Comparison of ENCODE assay signal across 26 cellular contexts in genomic region chr4:1962980-1963379, GRCh38. TPM values are rescaled to one million over a fixed set of nuclear protein-coding genes. Genes with fewer than 3 reads are reported as not detected.
DNase-seq lines count a peak whose midpoint lies in the region; ATAC-seq, FAIRE-seq and TF ChIP-seq lines count a peak whose summit lies in the region.
"Had no signal": no experiment of that assay in that cellular context is flagged by ENCODE, and none has a peak within 500 bp of the region (broad histone marks: within the 10 kb centered on the region; RNA-seq: fewer than 3 reads in every experiment).

No MANE protein-coding gene starts in this region.

- 52% methylated on average over 4 of the region's 4 CpGs for WGBS in K562 (ENCODE audit: insufficient coverage, low coverage, missing lambda C conversion rate)

- H3K79me2 ChIP-seq in GM23338 (replicated peaks; ENCODE audit: insufficient read depth) (no peaks in the 10 kb centered on the region), K562 (ENCODE audit: control insufficient read depth, insufficient read depth, low read length) (peaks cover 14% of the 10 kb centered on the region)

- intact Hi-C loops in activated CD8-positive, alpha-beta T cell treated with anti-CD3 and anti-CD28 coated beads for 36 hours (cut with micrococcal nuclease): no loop called here
- intact Hi-C loops in left ventricle myocardium inferior (cut with micrococcal nuclease) (no loop called here), K562 (cut with micrococcal nuclease) (no loop called here)

- FAIRE-seq in K562 (lab: Jason Lieb, UNC): peak; percentile 56
- FAIRE-seq: A549, G401.6, GM12892, H54 had no signal

- H3K4me2 ChIP-seq in GM23338: no peak overlapping the region
- H3K4me2 ChIP-seq in K562 (ENCODE audit: insufficient read depth, low read length): no peak overlapping the region
- H3K4me2 ChIP-seq: A549; BLaER1 treated with 17β-estradiol and CSF1 and Interleukin-3, amounts not matched to agents 10 nM and 100 nM had no signal

- in situ Hi-C loops in K562 (cut with MboI): no loop called here

- no peak for TF ChIP-seq RAD21 in K562 (CRISPR knock-in tag; conservative IDR thresholded peaks at IDR 0.05 in 1 of 2, IDR thresholded peaks at IDR 0.05 in 1 of 2)

- no peaks in the 10 kb centered on the region for H3K27me3 Mint-ChIP-seq in activated CD8-positive, alpha-beta T cell treated with anti-CD3 and anti-CD28 coated beads, Interleukin-2, amount 10 ng/mL, durations not matched to agents 7 days and 5 days (ENCODE audit: low read depth)
- H3K27me3 Mint-ChIP-seq in activated CD8-positive, alpha-beta T cell treated with anti-CD3 and anti-CD28 coated beads for 36 hours: no peaks in the 10 kb centered on the region
- peaks cover 3% of the 10 kb centered on the region for H3K27me3 Mint-ChIP-seq in GM23338 (ENCODE audit: insufficient read depth, low read depth, poor library complexity)
- H3K27me3 Mint-ChIP-seq: CD4-positive, alpha-beta T cell had no signal

- H2AFZ ChIP-seq in GM23338 (no peak overlapping the region), K562 (ENCODE audit: low read depth, low read length) (no peak overlapping the region)

- BruUV-seq in K562 (replicated peaks; lab: Mats Ljungman, UMichigan): no TSS peak

- no peak for TF ChIP-seq CTCF in activated CD8-positive, alpha-beta T cell treated with anti-CD3 and anti-CD28 coated beads for 36 hours (IDR thresholded peaks at IDR 0.05)
- no peak for TF ChIP-seq CTCF in cardiac muscle cell (IDR thresholded peaks at IDR 0.05; ENCODE audit: low read depth, low read length)
- no peak for TF ChIP-seq CTCF in left ventricle myocardium inferior (IDR thresholded peaks at IDR 0.05; ENCODE audit: borderline replicate concordance)
- TF ChIP-seq CTCF in GM23338 (conservative IDR thresholded peaks at IDR 0.05; ENCODE audit: low read depth in 2 of 2): no peak
- no peak for TF ChIP-seq CTCF in K562 (IDR thresholded peaks at IDR 0.05 in 2 of 3, conservative IDR thresholded peaks at IDR 0.05 in 1 of 3; ENCODE audit: insufficient read depth in 2 of 3, low read depth in 1 of 3, low read length in 3 of 3)

- POLR2A ChIA-PET in activated CD8-positive, alpha-beta T cell treated with anti-CD3 and anti-CD28 coated beads, Interleukin-2, amount 10 ng/mL, durations not matched to agents 7 days and 5 days (lab: Charles Lee): no interaction called here
- POLR2A ChIA-PET in activated CD8-positive, alpha-beta T cell treated with anti-CD3 and anti-CD28 coated beads for 36 hours (lab: Charles Lee): no interaction called here
- POLR2A ChIA-PET in K562 (lab: Yijun Ruan, JAX): interaction anchor here (0.7 to 1.5 kb wide), 3 partner anchors 18 to 33 kb away, joined by 3 to 5 read pairs (median 3); no protein-coding TSS in a partner anchor

- no peak for TF ChIP-seq EP300 in K562 (IDR thresholded peaks at IDR 0.05; ENCODE audit: low read length)

- H3K4me1 ChIP-seq in cardiac muscle cell (ENCODE audit: low read depth) (peaks cover 38% of the 10 kb centered on the region), left ventricle myocardium inferior (peaks cover 32% of the 10 kb centered on the region), GM23338 (ENCODE audit: insufficient read depth) (no peaks in the 10 kb centered on the region), K562 (replicated peaks in 1 of 2; ENCODE audit: control insufficient read depth in 2 of 2, insufficient read depth in 2 of 2, low read length in 2 of 2) (peaks cover 10 to 14% of the 10 kb centered on the region in 2 experiments; a peak in 4 of 5 replicates)
- H3K4me1 ChIP-seq: A549; BE2C; BLaER1 treated with 17β-estradiol and CSF1 and Interleukin-3, amounts not matched to agents 10 nM and 100 nM; HAP-1 had no signal

- H4K20me1 ChIP-seq in GM23338 (replicated peaks; ENCODE audit: insufficient read depth) (peaks cover 11% of the 10 kb centered on the region), K562 (replicated peaks; ENCODE audit: control insufficient read depth, insufficient read depth, low read length) (0 out of 2 replicates have a peak, but pooled peaks cover 4% of the 10 kb centered on the region)

- H3K27ac ChIP-seq in cardiac muscle cell (peak overlapping the region; percentile 78), left ventricle myocardium inferior (replicated peaks) (no peak overlapping the region), GM23338 (ENCODE audit: low read depth) (peak overlapping the region; percentile 69; the same call in 1 of the 2 replicates), K562 (ENCODE audit: extremely low read depth, low read depth, low read length) (0 out of 3 replicates have a peak overlapping the region, but pooled peaks have one; percentile 14)
- H3K27ac ChIP-seq: A549; BLaER1 treated with 17β-estradiol and CSF1 and Interleukin-3, amounts not matched to agents 10 nM and 100 nM had no signal

- DNase-seq in activated CD8-positive, alpha-beta T cell treated with anti-CD3 and anti-CD28 coated beads, Interleukin-2, amount 10 ng/mL, durations not matched to agents 7 days and 5 days: no peak
- DNase-seq in activated CD8-positive, alpha-beta T cell treated with anti-CD3 and anti-CD28 coated beads for 36 hours: no peak
- DNase-seq in cardiac muscle cell (ENCODE audit: low read depth in 1 of 2, low spot score in 1 of 2): peak in 1 of 2 donors; percentile 61
- DNase-seq in left ventricle myocardium inferior: no peak
- DNase-seq in GM23338 (ENCODE audit: low spot score): no peak
- peak in 1 of 4 experiments; percentile 36 for DNase-seq in K562 (ENCODE audit: extremely low read depth in 1 of 4, low spot score in 3 of 4)
- DNase-seq in NCI-H1436 treated with DMSO at 0.1 percent for 48 hours (lab: John Stamatoyannopoulos, UW): no peak
- DNase-seq: 8988T; ACHN; AML-193; BE2C; Calu3; CD4-positive, alpha-beta T cell; COR-L47; DMS53; DND-41; GOT3; HFFc6 had no signal

- H3K27ac Mint-ChIP-seq in activated CD8-positive, alpha-beta T cell treated with anti-CD3 and anti-CD28 coated beads, Interleukin-2, amount 10 ng/mL, durations not matched to agents 7 days and 5 days: peak overlapping the region; percentile 35
- H3K27ac Mint-ChIP-seq in activated CD8-positive, alpha-beta T cell treated with anti-CD3 and anti-CD28 coated beads for 36 hours: no peak overlapping the region
- H3K27ac Mint-ChIP-seq in GM23338: no peak overlapping the region
- H3K27ac Mint-ChIP-seq: CD4-positive, alpha-beta T cell; HFFc6 had no signal

- no peak for TF ChIP-seq POLR2A in K562 (conservative IDR thresholded peaks at IDR 0.05)

- H3K27me3 ChIP-seq in cardiac muscle cell (no peaks in the 10 kb centered on the region), left ventricle myocardium inferior (ENCODE audit: low read depth) (no peaks in the 10 kb centered on the region), GM23338 (ENCODE audit: insufficient read depth) (no peaks in the 10 kb centered on the region), K562 (ENCODE audit: control insufficient read depth in 2 of 2, insufficient read depth in 2 of 2, low read length in 2 of 2) (no peaks in the 10 kb centered on the region)
- H3K27me3 ChIP-seq: BE2C; BLaER1 treated with 17β-estradiol and CSF1 and Interleukin-3, amounts not matched to agents 10 nM and 100 nM had no signal

- no peaks in the 10 kb centered on the region for H3K9me1 ChIP-seq in K562 (ENCODE audit: control insufficient read depth, insufficient read depth, low read length)

- H3K9me2 ChIP-seq in GM23338 (ENCODE audit: insufficient read depth): no peaks in the 10 kb centered on the region

- H3F3A ChIP-seq in GM23338 (replicated peaks; ENCODE audit: low read depth): peaks cover 1% of the 10 kb centered on the region; the same call in 1 of the 2 replicates

- no peak overlapping the region for H3K9ac ChIP-seq in K562 (ENCODE audit: insufficient read depth in 1 of 2, low read depth in 2 of 2, low read length in 2 of 2)
- H3K9ac ChIP-seq: BLaER1 treated with 17β-estradiol and CSF1 and Interleukin-3, amounts not matched to agents 10 nM and 100 nM had no signal

- H3K36me3 Mint-ChIP-seq in activated CD8-positive, alpha-beta T cell treated with anti-CD3 and anti-CD28 coated beads, Interleukin-2, amount 10 ng/mL, durations not matched to agents 7 days and 5 days (ENCODE audit: low read depth): peaks cover 86% of the 10 kb centered on the region
- H3K36me3 Mint-ChIP-seq in activated CD8-positive, alpha-beta T cell treated with anti-CD3 and anti-CD28 coated beads for 36 hours (ENCODE audit: low read depth): peaks cover 81% of the 10 kb centered on the region
- H3K36me3 Mint-ChIP-seq in GM23338 (ENCODE audit: low read depth): peaks cover 58% of the 10 kb centered on the region

- no peaks in the 10 kb centered on the region for H3K4me1 Mint-ChIP-seq in activated CD8-positive, alpha-beta T cell treated with anti-CD3 and anti-CD28 coated beads, Interleukin-2, amount 10 ng/mL, durations not matched to agents 7 days and 5 days (ENCODE audit: low read depth)
- peaks cover 10% of the 10 kb centered on the region for H3K4me1 Mint-ChIP-seq in activated CD8-positive, alpha-beta T cell treated with anti-CD3 and anti-CD28 coated beads for 36 hours (ENCODE audit: low read depth)
- peaks cover 4% of the 10 kb centered on the region for H3K4me1 Mint-ChIP-seq in GM23338
- H3K4me1 Mint-ChIP-seq: CD14-positive monocyte had no signal

- CTCF ChIA-PET in activated CD8-positive, alpha-beta T cell treated with anti-CD3 and anti-CD28 coated beads, Interleukin-2, amount 10 ng/mL, durations not matched to agents 7 days and 5 days (lab: Charles Lee): interaction anchor here (1.5 kb wide), 1 partner anchor 26 kb away, joined by 4 read pairs; no protein-coding TSS in a partner anchor
- CTCF ChIA-PET in activated CD8-positive, alpha-beta T cell treated with anti-CD3 and anti-CD28 coated beads for 36 hours (lab: Charles Lee): no interaction called here
- CTCF ChIA-PET in K562 (lab: Yijun Ruan, JAX; ENCODE audit: low intra/inter-chr PET ratio): interaction anchor here (0.5 kb wide), 1 partner anchor 25 kb away, joined by 3 read pairs; no protein-coding TSS in a partner anchor

- H3K4me3 Mint-ChIP-seq in activated CD8-positive, alpha-beta T cell treated with anti-CD3 and anti-CD28 coated beads, Interleukin-2, amount 10 ng/mL, durations not matched to agents 7 days and 5 days: no peak overlapping the region
- H3K4me3 Mint-ChIP-seq in activated CD8-positive, alpha-beta T cell treated with anti-CD3 and anti-CD28 coated beads for 36 hours: no peak overlapping the region
- no peak overlapping the region for H3K4me3 Mint-ChIP-seq in GM23338
- H3K4me3 Mint-ChIP-seq: CD14-positive monocyte; CD4-positive, alpha-beta T cell; HFFc6 had no signal

- no peaks in the 10 kb centered on the region for H3K9me3 Mint-ChIP-seq in activated CD8-positive, alpha-beta T cell treated with anti-CD3 and anti-CD28 coated beads, Interleukin-2, amount 10 ng/mL, durations not matched to agents 7 days and 5 days (ENCODE audit: insufficient read depth)
- peaks cover 3% of the 10 kb centered on the region for H3K9me3 Mint-ChIP-seq in activated CD8-positive, alpha-beta T cell treated with anti-CD3 and anti-CD28 coated beads for 36 hours
- H3K9me3 Mint-ChIP-seq in GM23338: no peaks in the 10 kb centered on the region
- H3K9me3 Mint-ChIP-seq: CD14-positive monocyte; CD4-positive, alpha-beta T cell; HFFc6 had no signal

- H3K36me3 ChIP-seq in cardiac muscle cell: peaks cover 10% of the 10 kb centered on the region
- peaks cover 59% of the 10 kb centered on the region for H3K36me3 ChIP-seq in left ventricle myocardium inferior
- H3K36me3 ChIP-seq in GM23338 (ENCODE audit: insufficient read depth): peaks cover 3% of the 10 kb centered on the region; the same call in 1 of the 2 replicates
- H3K36me3 ChIP-seq in K562 (ENCODE audit: control insufficient read depth, insufficient read depth, low read length): peaks cover 86% of the 10 kb centered on the region

- no peak overlapping the region for H3K4me3 ChIP-seq in cardiac muscle cell
- no peak overlapping the region for H3K4me3 ChIP-seq in left ventricle myocardium inferior
- no peak overlapping the region for H3K4me3 ChIP-seq in GM23338
- no peak overlapping the region for H3K4me3 ChIP-seq in K562
- H3K4me3 ChIP-seq: A549; BLaER1 treated with 17β-estradiol and CSF1 and Interleukin-3, amounts not matched to agents 10 nM and 100 nM; HAP-1 had no signal

- no peaks in the 10 kb centered on the region for H3K9me3 ChIP-seq in cardiac muscle cell (ENCODE audit: low read depth)
- no peaks in the 10 kb centered on the region for H3K9me3 ChIP-seq in left ventricle myocardium inferior (replicated peaks)
- no peaks in the 10 kb centered on the region for H3K9me3 ChIP-seq in K562 (replicated peaks; ENCODE audit: control insufficient read depth, insufficient read depth, low read depth, low read length)
- H3K9me3 ChIP-seq: A549; BE2C; BLaER1 treated with 17β-estradiol and CSF1 and Interleukin-3, amounts not matched to agents 10 nM and 100 nM; HAP-1 had no signal

- ATAC-seq in activated CD8-positive, alpha-beta T cell treated with anti-CD3 and anti-CD28 coated beads, Interleukin-2, amount 10 ng/mL, durations not matched to agents 7 days and 5 days: no peak
- ATAC-seq in activated CD8-positive, alpha-beta T cell treated with anti-CD3 and anti-CD28 coated beads for 36 hours: no peak
- ATAC-seq in GM23338: no peak
- peak; percentile 75 for ATAC-seq in K562
- ATAC-seq in HG03469 (IDR thresholded peaks at IDR 0.05; ENCODE audit: unreplicated experiment): no peak
- ATAC-seq: A549 had no signal

RNA-seq across cellular contexts. Expression of gene NELFA, which starts 45.8 kb away (rescaled TPM):
- total RNA-seq in activated CD8-positive, alpha-beta T cell treated with anti-CD3 and anti-CD28 coated beads, Interleukin-2, amount 10 ng/mL, durations not matched to agents 7 days and 5 days: 10 to 100 TPM; 32.2 to 35.6 TPM
- 10 to 100 TPM; 43.9 to 46.3 TPM for total RNA-seq in activated CD8-positive, alpha-beta T cell treated with anti-CD3 and anti-CD28 coated beads for 36 hours
- total RNA-seq in cardiac muscle cell (45.9 and 71.4 TPM in 2 replicates), left ventricle myocardium inferior (10.2 TPM), K562 (2014; rRNA removed) (29.1 and 33.3 TPM in 2 replicates), K562 (2014; rRNA removed; fragmentation: Illumina TruSeq; extraction: Trizol) (10.6 and 12.0 TPM in 2 replicates), K562 (2015; rRNA removed; fragmentation: Illumina TruSeq; extraction: Trizol) (16.4 and 18.9 TPM in 2 replicates), K562 (2021) (59.6 and 63.0 TPM in 2 replicates)
- polyA plus RNA-seq in cardiac muscle cell (54.4 and 69.0 TPM in 2 replicates), GM23338 (2016; fragmentation: Nextera tagmentation; extraction: Ambion mirVana) (62.2 and 63.3 TPM in 2 replicates), K562 (2011; rRNA removed) (12.9 and 28.3 TPM in 2 replicates), K562 (2014; fragmentation: Illumina TruSeq; extraction: Trizol) (14.8 and 32.1 TPM in 2 replicates), K562 (2014; fragmentation: Nextera tagmentation; extraction: Ambion mirVana) (1 to 10 TPM in 1 of 2 experiments, under 1 TPM in 1; 0.76 to 1.4 TPM), K562 (2014; rRNA removed) (33.6 and 36.5 TPM in 2 replicates)
- 60.8 and 62.8 TPM in 2 replicates for total RNA-seq in GM23338 (2014; rRNA removed; shearing (Covaris generic))
- 38.8 and 78.3 TPM in 2 replicates for total RNA-seq in K562 (2011; cell fraction: chromatin; rRNA removed; ENCODE audit: low replicate concordance)
- total RNA-seq in K562 (2011; cell fraction: nucleolus; rRNA removed): 62.0 and 74.4 TPM in 2 replicates
- 44.5 and 47.7 TPM in 2 replicates for total RNA-seq in K562 (2011; cell fraction: nucleoplasm; rRNA removed)
- 19.0 and 31.9 TPM in 2 replicates for polyA plus RNA-seq in K562 (2011; cell fraction: cytosol; rRNA removed)
- polyA plus RNA-seq in K562 (2011; cell fraction: nucleus; rRNA removed): 59.7 and 83.0 TPM in 2 replicates
- polyA plus RNA-seq in K562 (2012): 44.5 and 46.5 TPM in 2 replicates
- 7.8 and 9.9 TPM in 2 replicates for polyA minus RNA-seq in K562 (2011; rRNA and poly(A)+ RNA removed)
- polyA minus RNA-seq in K562 (2011; cell fraction: cytosol; rRNA and poly(A)+ RNA removed): 26.9 and 38.7 TPM in 2 replicates
- 48.3 and 117 TPM in 2 replicates for polyA minus RNA-seq in K562 (2011; cell fraction: nucleus; rRNA and poly(A)+ RNA removed)
